In genomic region chr15:85562824-85563223, GRCh38 we compare ENCODE assay signal across 17 cellular contexts.
"Had no signal": no experiment of that assay in that cellular context is flagged by ENCODE, and none has a peak within 500 bp of the region (broad histone marks: within the 10 kb centered on the region; RNA-seq: fewer than 3 reads in every experiment).

No MANE protein-coding gene starts in this region.

- H3K4me1 ChIP-seq: psoas muscle, uterus had no signal

- H3K27me3 ChIP-seq: cardiac muscle cell, neural progenitor cell, right lobe of liver, thyroid gland, uterus had no signal

- H3K36me3 ChIP-seq: cardiac muscle cell, neural progenitor cell, right lobe of liver, thyroid gland, uterus had no signal

- H3K9me3 ChIP-seq: mucosa of descending colon, psoas muscle, right lobe of liver, thyroid gland, uterus had no signal

- DNase-seq: activated CD4-positive, alpha-beta T cell treated with anti-CD3 and anti-CD28 coated beads for 1 hour; activated CD8-positive, alpha-beta memory T cell treated with anti-CD3 and anti-CD28 coated beads for 24 hours; activated CD8-positive, alpha-beta memory T cell treated with anti-CD3 and anti-CD28 coated beads, Interleukin-2, amount 50 U/mL, for 48 hours; activated gamma-delta T cell; activated T-cell treated with anti-CD3 and anti-CD28 coated beads, Interleukin-2, amount 50 U/mL, for 72 hours; effector memory CD8-positive, alpha-beta T cell; hippocampal formation; mucosa of descending colon; naive B cell; psoas muscle; right lobe of liver; stimulated activated naive B cell treated with anti-CD40 and anti-IgM and Interleukin-4, amounts not matched to agents 10 μg/mL and 1 μg/mL and 100 μg/mL, for 72 hours; uterus; WERI-Rb-1 had no signal

- ATAC-seq: activated T-cell treated with anti-CD3 and anti-CD28 coated beads, Interleukin-2, amount 50 U/mL, for 72 hours; effector memory CD8-positive, alpha-beta T cell; stimulated activated naive B cell treated with anti-CD40 and anti-IgM and Interleukin-4, amounts not matched to agents 10 μg/mL and 1 μg/mL and 100 μg/mL, for 72 hours had no signal

- H3K27ac ChIP-seq: psoas muscle, uterus, WERI-Rb-1 had no signal

- H3K4me3 ChIP-seq: cardiac muscle cell, mucosa of descending colon, neural progenitor cell, psoas muscle, right lobe of liver, thyroid gland, uterus had no signal
